In genomic region chr11:27842290-27842689, GRCh38 we compare ENCODE assay signal across 21 cellular contexts.
A peak's percentile ranks its signal among the peaks of the same experiment; 100 is the strongest.
DNase-seq lines count a peak whose midpoint lies in the region; ATAC-seq and TF ChIP-seq lines count a peak whose summit lies in the region.
"Had no signal": no experiment of that assay in that cellular context is flagged by ENCODE, and none has a peak within 500 bp of the region (broad histone marks: within the 10 kb centered on the region; RNA-seq: fewer than 3 reads in every experiment).

No MANE protein-coding gene starts in this region.

- TF ChIP-seq CTCF in GM12865 (IDR thresholded peaks at IDR 0.05; ENCODE audit: insufficient read depth, low read depth, low read length, missing control alignments) (no peak), HCT116 (IDR thresholded peaks at IDR 0.05 in 2 of 3, conservative IDR thresholded peaks at IDR 0.05 in 1 of 3; ENCODE audit: borderline replicate concordance in 1 of 3, insufficient read depth in 1 of 3, low read depth in 2 of 3, low read length in 2 of 3) (no peak), stomach (IDR thresholded peaks at IDR 0.05) (no peak)

- H3K27me3 Mint-ChIP-seq in CD8-positive, alpha-beta memory T cell: no peaks in the 10 kb centered on the region

- no peak overlapping the region for H3K4me3 Mint-ChIP-seq in CD8-positive, alpha-beta memory T cell
- H3K4me3 Mint-ChIP-seq: H9 had no signal

- no peak for TF ChIP-seq EP300 in stomach (IDR thresholded peaks at IDR 0.05)

- H3K36me3 ChIP-seq in HCT116 (ENCODE audit: control insufficient read depth in 1 of 2, insufficient read depth in 2 of 2, low read length in 2 of 2) (0 out of 4 replicates have a peak, but pooled peaks cover 0 to 2% of the 10 kb centered on the region in 2 experiments), stomach (no peaks in the 10 kb centered on the region)
- H3K36me3 ChIP-seq in CD8-positive, alpha-beta memory T cell (ENCODE audit: insufficient read depth, low read length): no peaks in the 10 kb centered on the region

- no peaks in the 10 kb centered on the region for H3K79me2 ChIP-seq in HCT116 (ENCODE audit: insufficient read depth, low read length)

- CTCF ChIA-PET in HCT116 (lab: Charles Lee): no interaction called here
- CTCF ChIA-PET in CD8-positive, alpha-beta memory T cell (lab: Charles Lee): no interaction called here

- no TSS peak for BruUV-seq in HCT116 (replicated peaks; lab: Mats Ljungman, UMichigan)

- H3K4me3 ChIP-seq in GM12865 (ENCODE audit: low read depth, low read length) (no peak overlapping the region), HCT116 (replicated peaks in 1 of 2; ENCODE audit: low read depth in 1 of 2, low read length in 2 of 2) (no peak overlapping the region), stomach (no peak overlapping the region)
- H3K4me3 ChIP-seq in CD8-positive, alpha-beta memory T cell (ENCODE audit: low read length): no peak overlapping the region
- H3K4me3 ChIP-seq: K562, SK-N-MC had no signal

- DNase-seq in GM12865 (ENCODE audit: low read depth) (peak; percentile 17), HCT116 (ENCODE audit: low read depth, low spot score) (no peak), mesenteric fat pad (ENCODE audit: low spot score) (no peak), stomach (no peak)
- DNase-seq in CD8-positive, alpha-beta memory T cell: no peak
- DNase-seq: AML-193, COR-L47, H9, NCI-H1105, NCI-H2107, NCI-H2227 treated with DMSO at 0.1 percent for 48 hours, NCI-H524, OCI-M1, Right ventricle myocardium superior had no signal

- H3K9me3 Mint-ChIP-seq in CD8-positive, alpha-beta memory T cell: peaks cover 0 to 4% (median 2%) of the 10 kb centered on the region in 5 donors
- H3K9me3 Mint-ChIP-seq: H9 had no signal

- RAD21 ChIA-PET in HCT116 (lab: Charles Lee; ENCODE audit: low non-redundant PET in 1 of 2, low total read pairs in 2 of 2, uncharacterized antibody in 2 of 2, unreplicated experiment in 2 of 2): no interaction called here

- no peak for TF ChIP-seq POLR2A in HCT116 (IDR thresholded peaks at IDR 0.05; ENCODE audit: borderline replicate concordance, extremely low read depth, insufficient read depth, insufficient read length)
- no peak for TF ChIP-seq POLR2A in stomach (IDR thresholded peaks at IDR 0.05)

- ATAC-seq in GM19324 (IDR thresholded peaks at IDR 0.05; ENCODE audit: low FRiP score, unreplicated experiment) (peak; percentile 72), HCT116 (no peak), HG03108 (IDR thresholded peaks at IDR 0.05; ENCODE audit: unreplicated experiment) (peak; percentile 62), HG02588 (IDR thresholded peaks at IDR 0.05; ENCODE audit: unreplicated experiment) (no peak)
- ATAC-seq: K562 had no signal

- H3K36me3 Mint-ChIP-seq in CD8-positive, alpha-beta memory T cell: no peaks in the 10 kb centered on the region

- POLR2A ChIA-PET in HCT116 (lab: Charles Lee): no interaction called here
- POLR2A ChIA-PET in CD8-positive, alpha-beta memory T cell (lab: Charles Lee): no interaction called here

- no peaks in the 10 kb centered on the region for H3K4me1 Mint-ChIP-seq in CD8-positive, alpha-beta memory T cell
- H3K4me1 Mint-ChIP-seq: H9 had no signal

- H3K9me2 ChIP-seq in HCT116 (ENCODE audit: insufficient read depth): no peaks in the 10 kb centered on the region; the same call in 1 of the 2 replicates

- no peak for TF ChIP-seq RAD21 in HCT116 (IDR thresholded peaks at IDR 0.05; ENCODE audit: low read depth)

- intact Hi-C loops in HCT116 (cut with micrococcal nuclease): no loop called here
- intact Hi-C loops in stomach (cut with DNase I; ENCODE audit: low total_unique reads): no loop called here

- H2AFZ ChIP-seq in HCT116 (ENCODE audit: low read depth, low read length, poor library complexity, severe bottlenecking): peak overlapping the region; percentile 26

- H3K9ac ChIP-seq in HCT116 (ENCODE audit: low read length): no peak overlapping the region

- H3K9me3 ChIP-seq in HCT116 (ENCODE audit: control insufficient read depth in 1 of 2, insufficient read depth in 1 of 2, low read depth in 1 of 2, low read length in 2 of 2) (no peaks in the 10 kb centered on the region), stomach (peaks cover 0 to 3% (median 0%) of the 10 kb centered on the region in 4 donors)
- H3K9me3 ChIP-seq in CD8-positive, alpha-beta memory T cell (ENCODE audit: low read length): no peaks in the 10 kb centered on the region

- H3K4me2 ChIP-seq in HCT116 (ENCODE audit: low read length): no peak overlapping the region

- H3K27me3 ChIP-seq in HCT116 (ENCODE audit: insufficient read depth, low read length) (no peaks in the 10 kb centered on the region), stomach (no peaks in the 10 kb centered on the region)
- H3K27me3 ChIP-seq in CD8-positive, alpha-beta memory T cell (ENCODE audit: insufficient read depth, low read length, poor library complexity, severe bottlenecking): no peaks in the 10 kb centered on the region

- H3K27ac Mint-ChIP-seq in CD8-positive, alpha-beta memory T cell: no peak overlapping the region
- H3K27ac Mint-ChIP-seq: H9 had no signal

- no peaks in the 10 kb centered on the region for H4K20me1 ChIP-seq in HCT116 (ENCODE audit: insufficient read depth)

- peaks cover 6 to 23% of the 10 kb centered on the region in 2 experiments; a peak in 3 of 4 replicates for H3K4me1 ChIP-seq in HCT116 (ENCODE audit: control insufficient read depth in 1 of 2, insufficient read depth in 2 of 2, low read length in 2 of 2)
- no peaks in the 10 kb centered on the region for H3K4me1 ChIP-seq in stomach
- H3K4me1 ChIP-seq in CD8-positive, alpha-beta memory T cell (ENCODE audit: insufficient read depth, low read length): no peaks in the 10 kb centered on the region

- no peak overlapping the region for H3K27ac ChIP-seq in HCT116 (ENCODE audit: low read depth, low read length)
- no peak overlapping the region for H3K27ac ChIP-seq in stomach
- H3K27ac ChIP-seq in CD8-positive, alpha-beta memory T cell (ENCODE audit: low read depth, low read length): no peak overlapping the region
- H3K27ac ChIP-seq: 22Rv1, C4-2B, SK-N-MC had no signal

TF ChIP-seq in HCT116, 20 proteins besides CTCF, POLR2A, EP300 and RAD21:
- TF ChIP-seq ZNF274 (IDR thresholded peaks at IDR 0.05; ENCODE audit: low read depth, low read length) (no peak), EZH2 (IDR thresholded peaks at IDR 0.05) (no peak), SRF (IDR thresholded peaks at IDR 0.05; ENCODE audit: low read depth) (no peak), ATF3 (IDR thresholded peaks at IDR 0.05) (no peak), YY1 (IDR thresholded peaks at IDR 0.05; ENCODE audit: extremely low read depth, insufficient replicate concordance, low read depth, low read length) (no peak), POLR2AphosphoS5 (IDR thresholded peaks at IDR 0.05; ENCODE audit: low read depth, low read length) (no peak), ZFX (IDR thresholded peaks at IDR 0.05) (no peak), CEBPB (IDR thresholded peaks at IDR 0.05; ENCODE audit: low read depth) (no peak), REST (IDR thresholded peaks at IDR 0.05; ENCODE audit: low read depth) (no peak), SIN3A (IDR thresholded peaks at IDR 0.05; ENCODE audit: low read depth) (no peak), EGR1 (IDR thresholded peaks at IDR 0.05; ENCODE audit: low read depth) (no peak)
TF ChIP-seq in HCT116: peak in this region for 0.

Comparison
In these comparisons a context has a peak if more than half of its experiments do, and no peak if none do; other contexts are left out.
1. ATAC-seq: peak in GM19324 (single experiment) and HG03108 (single experiment); none in HCT116 (single experiment) and HG02588 (single experiment).